In genomic region chr3:61679103-61679502, GRCh38 we compare ENCODE assay signal across 18 cellular contexts.
DNase-seq lines count a peak whose midpoint lies in the region; TF ChIP-seq lines count a peak whose summit lies in the region.
"Had no signal": no experiment of that assay in that cellular context is flagged by ENCODE, and none has a peak within 500 bp of the region (broad histone marks: within the 10 kb centered on the region; RNA-seq: fewer than 3 reads in every experiment).

No MANE protein-coding gene starts in this region.

- H3K4me2 ChIP-seq in SK-N-SH (no peak overlapping the region), mesendoderm (ENCODE audit: low read length) (no peak overlapping the region)
- H3K4me2 ChIP-seq: A549 had no signal

- no peak overlapping the region for H3K27ac ChIP-seq in SK-N-SH (ENCODE audit: low read depth in 2 of 2, low read length in 1 of 2)
- H3K27ac ChIP-seq in mesendoderm (ENCODE audit: low read depth, low read length): no peak overlapping the region
- no peak overlapping the region for H3K27ac ChIP-seq in colonic mucosa
- H3K27ac ChIP-seq: A549 had no signal

- H3K9me3 ChIP-seq in SK-N-SH (no peaks in the 10 kb centered on the region), colonic mucosa (no peaks in the 10 kb centered on the region)
- H3K9me3 ChIP-seq: A549 had no signal

- CTCF ChIA-PET in SK-N-SH (lab: Yijun Ruan, JAX): interaction anchor here (1.0 kb wide), 1 partner anchor 16 kb away, joined by 3 read pairs; no protein-coding TSS in a partner anchor

- no peaks in the 10 kb centered on the region for H3K36me3 ChIP-seq in SK-N-SH (replicated peaks in 1 of 2; ENCODE audit: control insufficient read depth in 1 of 2, insufficient read depth in 2 of 2, low read length in 1 of 2)
- no peaks in the 10 kb centered on the region for H3K36me3 ChIP-seq in mesendoderm (ENCODE audit: control insufficient read depth, insufficient read depth, low read length)
- H3K36me3 ChIP-seq in colonic mucosa: no peaks in the 10 kb centered on the region

- peak overlapping the region; percentile 51 for H3K18ac ChIP-seq in mesendoderm (ENCODE audit: low read length)

- H2AK5ac ChIP-seq in mesendoderm (ENCODE audit: low read length): no peak overlapping the region

- H3K9ac ChIP-seq in SK-N-SH: no peak overlapping the region
- H3K9ac ChIP-seq in mesendoderm (ENCODE audit: low read length): no peak overlapping the region
- no peak overlapping the region for H3K9ac ChIP-seq in colonic mucosa (ENCODE audit: low read depth in 2 of 2, low read length in 2 of 2)

- H3F3A ChIP-seq in SK-N-SH (replicated peaks; ENCODE audit: insufficient read depth): no peaks in the 10 kb centered on the region

- H3K4me1 Mint-ChIP-seq in activated T-helper 1 cell treated with anti-CD3 and anti-CD28 coated beads, Interleukin-12 subunit alpha, Interleukin-12 subunit beta, Interleukin-2, Interleukin-4 antibody, amounts not matched to agents 30 ng/mL and 10 ng/mL and 1 ng/mL, durations not matched to agents 14 hours and 24 hours and 36 hours (ENCODE audit: low read depth): no peaks in the 10 kb centered on the region
- H3K4me1 Mint-ChIP-seq: CD4-positive, alpha-beta memory T cell had no signal

- no peak for TF ChIP-seq CTCF in SK-N-SH (IDR thresholded peaks at IDR 0.05)
- no peak for TF ChIP-seq CTCF in colonic mucosa (IDR thresholded peaks at IDR 0.05)

- no peak overlapping the region for H3K27ac Mint-ChIP-seq in activated T-helper 1 cell treated with anti-CD3 and anti-CD28 coated beads, Interleukin-12 subunit alpha, Interleukin-12 subunit beta, Interleukin-2, Interleukin-4 antibody, amounts not matched to agents 30 ng/mL and 10 ng/mL and 1 ng/mL, durations not matched to agents 14 hours and 24 hours and 36 hours
- H3K27ac Mint-ChIP-seq: CD4-positive, alpha-beta memory T cell had no signal

- TF ChIP-seq RAD21 in SK-N-SH (IDR thresholded peaks at IDR 0.05; ENCODE audit: low read length): no peak

- TF ChIP-seq EP300 in SK-N-SH (IDR thresholded peaks at IDR 0.05; ENCODE audit: borderline replicate concordance in 1 of 2, low read depth in 1 of 2, low read length in 1 of 2): 0 out of 4 replicates have a peak, but pooled peaks of 1 of the 2 experiments have one; percentile 26

- H3K56ac ChIP-seq in mesendoderm (ENCODE audit: low read length): no peak overlapping the region

- no peak overlapping the region for H3K4me3 ChIP-seq in SK-N-SH (ENCODE audit: low read depth in 2 of 2, low read length in 1 of 2)
- no peak overlapping the region for H3K4me3 ChIP-seq in mesendoderm (ENCODE audit: low read length)
- no peak overlapping the region for H3K4me3 ChIP-seq in colonic mucosa
- H3K4me3 ChIP-seq: A549 had no signal

- no peak overlapping the region for H4K5ac ChIP-seq in mesendoderm (ENCODE audit: low read length)

- intact Hi-C loops in activated T-helper 1 cell treated with anti-CD3 and anti-CD28 coated beads, Interleukin-12 subunit alpha, Interleukin-12 subunit beta, Interleukin-2, Interleukin-4 antibody, amounts not matched to agents 30 ng/mL and 10 ng/mL and 1 ng/mL, durations not matched to agents 14 hours and 24 hours and 36 hours (cut with micrococcal nuclease): no loop called here
- intact Hi-C loops in colonic mucosa (cut with DNase I): no loop called here

- peaks cover 0 to 3% of the 10 kb centered on the region in 2 experiments; a peak in 2 of 4 replicates for H3K4me1 ChIP-seq in SK-N-SH (ENCODE audit: control insufficient read depth in 1 of 2, insufficient read depth in 2 of 2, low read depth in 1 of 2, low read length in 1 of 2)
- H3K4me1 ChIP-seq in mesendoderm (ENCODE audit: control insufficient read depth, low read depth, low read length): peaks cover 22% of the 10 kb centered on the region
- no peaks in the 10 kb centered on the region for H3K4me1 ChIP-seq in colonic mucosa
- H3K4me1 ChIP-seq: A549 had no signal

- POLR2A ChIA-PET in SK-N-SH (lab: Yijun Ruan, JAX): no interaction called here

- no peak overlapping the region for H3K4me3 Mint-ChIP-seq in activated T-helper 1 cell treated with anti-CD3 and anti-CD28 coated beads, Interleukin-12 subunit alpha, Interleukin-12 subunit beta, Interleukin-2, Interleukin-4 antibody, amounts not matched to agents 30 ng/mL and 10 ng/mL and 1 ng/mL, durations not matched to agents 14 hours and 24 hours and 36 hours
- H3K4me3 Mint-ChIP-seq: CD4-positive, alpha-beta memory T cell had no signal

- H3K4ac ChIP-seq in mesendoderm (ENCODE audit: low read depth, low read length): no peak overlapping the region

- peak; percentile 18 for DNase-seq in NCI-H748 (lab: John Stamatoyannopoulos, UW; ENCODE audit: unreplicated experiment)
- no peak for DNase-seq in NCI-H748 treated with DMSO at 0.1 percent for 48 hours (lab: John Stamatoyannopoulos, UW)
- peak; percentile 33 for DNase-seq in SK-N-SH
- DNase-seq in mesendoderm: no peak
- DNase-seq in GF-D8 (lab: John Stamatoyannopoulos, UW): no peak
- no peak for DNase-seq in activated T-helper 1 cell treated with anti-CD3 and anti-CD28 coated beads, Interleukin-12 subunit alpha, Interleukin-12 subunit beta, Interleukin-2, Interleukin-4 antibody, amounts not matched to agents 30 ng/mL and 10 ng/mL and 1 ng/mL, durations not matched to agents 14 hours and 24 hours and 36 hours (ENCODE audit: low spot score)
- DNase-seq in colonic mucosa: no peak
- DNase-seq: 8988T; ACHN; AML-193; C1 segment of cervical spinal cord; Calu3; CD4-positive, alpha-beta memory T cell; COR-L47; DMS53; DMS79 treated with DMSO at 0.1 percent for 48 hours; H7 had no signal

- H2BK5ac ChIP-seq in mesendoderm (ENCODE audit: low read length): no peak overlapping the region

- no peak overlapping the region for H2AFZ ChIP-seq in SK-N-SH (ENCODE audit: low read depth)

- no peaks in the 10 kb centered on the region for H4K20me1 ChIP-seq in SK-N-SH (ENCODE audit: insufficient read depth)

- H3K23ac ChIP-seq in mesendoderm (ENCODE audit: low read length): no peak overlapping the region

- H3K79me2 ChIP-seq in SK-N-SH (ENCODE audit: insufficient read depth): peaks cover 5% of the 10 kb centered on the region; the same call in 1 of the 2 replicates
- peaks cover 70% of the 10 kb centered on the region for H3K79me2 ChIP-seq in mesendoderm (ENCODE audit: control insufficient read depth, insufficient read depth, low read length)

- no peak overlapping the region for H2BK120ac ChIP-seq in mesendoderm (ENCODE audit: low read depth, low read length)

- no peaks in the 10 kb centered on the region for H3K9me3 Mint-ChIP-seq in activated T-helper 1 cell treated with anti-CD3 and anti-CD28 coated beads, Interleukin-12 subunit alpha, Interleukin-12 subunit beta, Interleukin-2, Interleukin-4 antibody, amounts not matched to agents 30 ng/mL and 10 ng/mL and 1 ng/mL, durations not matched to agents 14 hours and 24 hours and 36 hours

- H4K8ac ChIP-seq in mesendoderm (ENCODE audit: low read depth, low read length): no peak overlapping the region

- H3K27me3 ChIP-seq in SK-N-SH (ENCODE audit: insufficient read depth): no peaks in the 10 kb centered on the region
- no peaks in the 10 kb centered on the region for H3K27me3 ChIP-seq in mesendoderm (ENCODE audit: insufficient read depth, low read length, poor library complexity)
- no peaks in the 10 kb centered on the region for H3K27me3 ChIP-seq in colonic mucosa

- H2BK15ac ChIP-seq in mesendoderm (replicated peaks; ENCODE audit: low read depth): no peak overlapping the region

- H3K9me2 ChIP-seq in SK-N-SH: no peaks in the 10 kb centered on the region

- no peaks in the 10 kb centered on the region for H3K36me3 Mint-ChIP-seq in activated T-helper 1 cell treated with anti-CD3 and anti-CD28 coated beads, Interleukin-12 subunit alpha, Interleukin-12 subunit beta, Interleukin-2, Interleukin-4 antibody, amounts not matched to agents 30 ng/mL and 10 ng/mL and 1 ng/mL, durations not matched to agents 14 hours and 24 hours and 36 hours (ENCODE audit: low read depth)
- H3K36me3 Mint-ChIP-seq: CD4-positive, alpha-beta memory T cell had no signal

- WGBS in SK-N-SH (ENCODE audit: low lambda C conversion rate): 57% methylated on average over 4 of the region's 4 CpGs
- no CpG with 5 or more reads among the region's 4 CpGs for WGBS in mesendoderm (ENCODE audit: extremely low coverage, insufficient coverage, low lambda C conversion rate)

- H3K27me3 Mint-ChIP-seq in activated T-helper 1 cell treated with anti-CD3 and anti-CD28 coated beads, Interleukin-12 subunit alpha, Interleukin-12 subunit beta, Interleukin-2, Interleukin-4 antibody, amounts not matched to agents 30 ng/mL and 10 ng/mL and 1 ng/mL, durations not matched to agents 14 hours and 24 hours and 36 hours (ENCODE audit: insufficient read depth): no peaks in the 10 kb centered on the region
- H3K27me3 Mint-ChIP-seq: CD4-positive, alpha-beta memory T cell had no signal

- peaks cover 14% of the 10 kb centered on the region for H3K79me1 ChIP-seq in mesendoderm (ENCODE audit: low read length)

TF ChIP-seq in SK-N-SH, 30 proteins besides CTCF, POLR2A, EP300 and RAD21:
- TF ChIP-seq FOSL2 (IDR thresholded peaks at IDR 0.05; ENCODE audit: borderline replicate concordance, low read depth): no peak
- no peak for TF ChIP-seq RXRA (IDR thresholded peaks at IDR 0.05; ENCODE audit: borderline replicate concordance, low read depth)
- peak; percentile 52; the same call in 1 of the 2 replicates for TF ChIP-seq TCF12 (IDR thresholded peaks at IDR 0.05)
- TF ChIP-seq JUND (IDR thresholded peaks at IDR 0.05): no peak
- no peak for TF ChIP-seq FOXJ3 (CRISPR knock-in tag; IDR thresholded peaks at IDR 0.05)
- TF ChIP-seq GABPA (IDR thresholded peaks at IDR 0.05; ENCODE audit: low read depth): no peak
- TF ChIP-seq MAX (IDR thresholded peaks at IDR 0.05; ENCODE audit: low read depth): no peak
- TF ChIP-seq PBX3 (IDR thresholded peaks at IDR 0.05): 0 out of 2 replicates have a peak, but pooled peaks have one; percentile 8

Comparison
In these comparisons a context has a peak if more than half of its experiments do, and no peak if none do; other contexts are left out.
1. DNase-seq: peak in NCI-H748 (single experiment) and SK-N-SH (single experiment); none in NCI-H748 treated with DMSO at 0.1 percent for 48 hours (single experiment), mesendoderm (single experiment), GF-D8 (single experiment), activated T-helper 1 cell treated with anti-CD3 and anti-CD28 coated beads, Interleukin-12 subunit alpha, Interleukin-12 subunit beta, Interleukin-2, Interleukin-4 antibody, amounts not matched to agents 30 ng/mL and 10 ng/mL and 1 ng/mL, durations not matched to agents 14 hours and 24 hours and 36 hours (single experiment) and colonic mucosa (single experiment).